14 cellular contexts compared by ENCODE assay signal in the genomic region with DNA sequence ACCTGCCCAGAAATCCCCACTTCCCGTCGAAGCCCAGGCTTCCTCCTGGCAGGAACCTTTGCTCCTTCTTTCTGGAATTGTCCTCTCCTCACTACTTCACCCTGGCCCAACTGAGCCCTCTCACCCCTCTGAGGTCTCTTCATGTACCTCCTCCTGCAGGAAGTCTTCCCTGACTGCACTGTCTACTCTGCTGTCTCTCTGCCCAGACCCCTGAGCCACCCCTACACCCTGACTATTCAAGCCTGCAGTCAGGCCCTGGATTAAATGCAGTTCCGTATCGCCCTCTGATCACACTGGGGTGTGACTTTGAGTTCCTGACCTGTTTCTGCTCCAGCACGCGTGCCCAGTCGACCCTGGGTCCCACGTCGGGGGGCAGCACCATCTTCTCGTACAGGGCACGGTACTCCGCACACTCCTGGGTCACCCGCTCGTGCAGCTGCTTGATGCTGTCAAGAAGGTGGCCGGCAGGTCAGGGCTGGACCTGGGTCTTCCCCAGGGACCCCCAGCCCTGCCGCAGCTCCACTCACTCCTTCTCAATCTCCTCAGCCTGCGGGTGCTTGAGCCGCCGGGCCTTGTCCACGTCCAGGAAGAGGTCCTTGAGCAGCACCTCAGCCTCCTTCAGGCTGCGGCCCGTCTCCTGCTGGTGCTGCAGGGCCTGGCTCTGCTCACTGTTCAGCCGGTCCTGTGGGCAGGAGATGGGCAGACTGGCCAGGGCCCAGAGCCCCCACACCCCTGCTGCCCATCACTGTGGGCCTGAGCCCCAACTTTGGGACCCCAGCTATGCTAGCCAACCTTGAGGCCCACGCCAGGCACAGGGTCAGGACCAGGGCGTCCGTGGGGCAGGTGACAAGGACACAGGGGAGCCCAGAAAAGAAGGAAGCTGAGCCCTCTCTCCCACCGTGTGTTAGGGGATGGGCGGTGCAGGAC. TPM values are rescaled to one million over a fixed set of nuclear protein-coding genes. Genes with fewer than 3 reads are reported as not detected.
"Had no signal": no experiment of that assay in that cellular context is flagged by ENCODE, and none has a peak within 500 bp of the region (broad histone marks: within the 10 kb centered on the region; RNA-seq: fewer than 3 reads in every experiment).

No MANE protein-coding gene starts in this region.

- H3K79me2 ChIP-seq: hepatocyte, parathyroid adenoma had no signal

- FAIRE-seq: kidney had no signal

- H3K4me1 ChIP-seq: left ventricle myocardium inferior had no signal

- H2AFZ ChIP-seq: hepatocyte, parathyroid adenoma had no signal

- ATAC-seq: effector memory CD8-positive, alpha-beta T cell had no signal

- H3K36me3 ChIP-seq: left ventricle myocardium inferior had no signal

- H3K9ac ChIP-seq: parathyroid adenoma had no signal

- H3K27me3 ChIP-seq: hepatocyte, upper lobe of left lung had no signal

- H3K9me3 ChIP-seq: left ventricle myocardium inferior, upper lobe of left lung had no signal

- H3K27ac ChIP-seq: hepatocyte, left ventricle myocardium inferior, parathyroid adenoma, upper lobe of left lung had no signal

- H3K4me3 ChIP-seq: hepatocyte, left ventricle myocardium inferior, upper lobe of left lung had no signal

- H3K4me2 ChIP-seq: hepatocyte had no signal

- DNase-seq: activated CD4-positive, alpha-beta memory T cell treated with anti-CD3 and anti-CD28 coated beads for 36 hours; activated CD8-positive, alpha-beta memory T cell treated with anti-CD3 and anti-CD28 coated beads, Interleukin-2, amount 50 U/mL, for 4 hours; activated naive CD4-positive, alpha-beta T cell treated with anti-CD3 and anti-CD28 coated beads for 36 hours; amniotic stem cell; effector memory CD8-positive, alpha-beta T cell; kidney; left ventricle myocardium inferior; stimulated activated CD4-positive, alpha-beta T cell treated with anti-CD3 and anti-CD28 coated beads, Interleukin-15, amount 100 ng/mL, for 24 hours; stimulated activated CD4-positive, alpha-beta T cell treated with anti-CD3 and anti-CD28 coated beads, Interleukin-4, amount 100 ng/mL, for 24 hours; T-helper 9 cell had no signal

RNA-seq across cellular contexts. Expression of a gene that starts 3.9 kb away (rescaled TPM):
- total RNA-seq: left ventricle myocardium inferior had no signal
- polyA plus RNA-seq: neural cell had no signal
